23 cellular contexts compared by ENCODE assay signal in genomic region chr12:9642606-9643270, GRCh38. TPM values are rescaled to one million over a fixed set of nuclear protein-coding genes. Genes with fewer than 3 reads are reported as not detected.
DNase-seq lines count a peak whose midpoint lies in the region; ATAC-seq and TF ChIP-seq lines count a peak whose summit lies in the region.
"Had no signal": no experiment of that assay in that cellular context is flagged by ENCODE, and none has a peak within 500 bp of the region (broad histone marks: within the 10 kb centered on the region; RNA-seq: fewer than 3 reads in every experiment).

No MANE protein-coding gene starts in this region.

- TF ChIP-seq CTCF in right atrium auricular region (IDR thresholded peaks at IDR 0.05), result no peak

- peaks cover 56% of the 10 kb centered on the region for H3K4me1 Mint-ChIP-seq in activated T-cell treated with anti-CD3 and anti-CD28 coated beads, Interleukin-2, amount 50 U/mL, for 4 hours (ENCODE audit: low read depth)
- H3K4me1 Mint-ChIP-seq in activated T-helper 2 cell treated with anti-CD3 and anti-CD28 coated beads, Interferon-gamma antibody, Interleukin-2, Interleukin-4, amounts not matched to agents 10 μg/mL and 5 μg/mL and 100 μg/mL, durations not matched to agents 14 hours and 24 hours and 36 hours (ENCODE audit: low read depth), result peaks cover 48% of the 10 kb centered on the region
- peaks cover 51% of the 10 kb centered on the region for H3K4me1 Mint-ChIP-seq in stimulated activated effector memory CD8-positive, alpha-beta T cell treated with anti-CD3 and anti-CD28 coated beads, Interleukin-12 subunit alpha, Interleukin-12 subunit beta, amount 100 ng/mL, for 72 hours

- H3K27ac ChIP-seq in right atrium auricular region, result no peak overlapping the region
- H3K27ac ChIP-seq in right cardiac atrium (ENCODE audit: low read length), result no peak overlapping the region
- H3K27ac ChIP-seq: C4-2B, colonic mucosa, ovary, sigmoid colon, SJSA1 had no signal

- peaks cover 0 to 7% of the 10 kb centered on the region in 2 donors for H3K4me1 ChIP-seq in right atrium auricular region
- H3K4me1 ChIP-seq in right cardiac atrium (ENCODE audit: control insufficient read depth, insufficient read depth, low read length), result no peaks in the 10 kb centered on the region
- H3K4me1 ChIP-seq: colonic mucosa had no signal

- H3K27me3 ChIP-seq in right atrium auricular region (no peaks in the 10 kb centered on the region), right cardiac atrium (ENCODE audit: control insufficient read depth, insufficient read depth) (no peaks in the 10 kb centered on the region)
- H3K27me3 ChIP-seq: colonic mucosa, ovary, sigmoid colon, SJSA1 had no signal

- 88% methylated on average over 15 of the region's 15 CpGs for WGBS in right cardiac atrium

- H3K4me3 Mint-ChIP-seq in activated T-cell treated with anti-CD3 and anti-CD28 coated beads, Interleukin-2, amount 50 U/mL, for 4 hours, result peak overlapping the region; percentile 31
- no peak overlapping the region for H3K4me3 Mint-ChIP-seq in activated T-helper 2 cell treated with anti-CD3 and anti-CD28 coated beads, Interferon-gamma antibody, Interleukin-2, Interleukin-4, amounts not matched to agents 10 μg/mL and 5 μg/mL and 100 μg/mL, durations not matched to agents 14 hours and 24 hours and 36 hours (ENCODE audit: low read depth)
- H3K4me3 Mint-ChIP-seq in stimulated activated effector memory CD8-positive, alpha-beta T cell treated with anti-CD3 and anti-CD28 coated beads, Interleukin-12 subunit alpha, Interleukin-12 subunit beta, amount 100 ng/mL, for 72 hours, result peak overlapping the region; percentile 30
- H3K4me3 Mint-ChIP-seq: brain, WTC11 had no signal

- H3K9me3 Mint-ChIP-seq in activated T-cell treated with anti-CD3 and anti-CD28 coated beads, Interleukin-2, amount 50 U/mL, for 4 hours, result peaks cover 8% of the 10 kb centered on the region
- peaks cover 39% of the 10 kb centered on the region for H3K9me3 Mint-ChIP-seq in activated T-helper 2 cell treated with anti-CD3 and anti-CD28 coated beads, Interferon-gamma antibody, Interleukin-2, Interleukin-4, amounts not matched to agents 10 μg/mL and 5 μg/mL and 100 μg/mL, durations not matched to agents 14 hours and 24 hours and 36 hours
- peaks cover 6% of the 10 kb centered on the region for H3K9me3 Mint-ChIP-seq in stimulated activated effector memory CD8-positive, alpha-beta T cell treated with anti-CD3 and anti-CD28 coated beads, Interleukin-12 subunit alpha, Interleukin-12 subunit beta, amount 100 ng/mL, for 72 hours

- H3K36me3 ChIP-seq in right atrium auricular region, result no peaks in the 10 kb centered on the region
- H3K36me3 ChIP-seq: colonic mucosa, ovary, sigmoid colon, SJSA1 had no signal

- no peak for DNase-seq in activated T-cell treated with anti-CD3 and anti-CD28 coated beads, Interleukin-2, amount 50 U/mL, for 4 hours
- no peak for DNase-seq in activated T-cell treated with anti-CD3 and anti-CD28 coated beads, Interleukin-2, amount 50 U/mL, for 1 hour
- no peak for DNase-seq in activated T-helper 2 cell treated with anti-CD3 and anti-CD28 coated beads, Interferon-gamma antibody, Interleukin-2, Interleukin-4, amounts not matched to agents 10 μg/mL and 5 μg/mL and 100 μg/mL, durations not matched to agents 14 hours and 24 hours and 36 hours (ENCODE audit: low spot score)
- no peak for DNase-seq in stimulated activated effector memory CD8-positive, alpha-beta T cell treated with anti-CD3 and anti-CD28 coated beads, Interleukin-12 subunit alpha, Interleukin-12 subunit beta, amount 100 ng/mL, for 72 hours (ENCODE audit: low spot score in 2 of 2)
- DNase-seq in right atrium auricular region (ENCODE audit: low spot score) (no peak), NCI-H524 (lab: John Stamatoyannopoulos, UW) (no peak), right cardiac atrium (no peak)
- DNase-seq: colonic mucosa, DMS153, GOT3, Kasumi-1, mammary epithelial cell, NCI-H1092, NCI-H2029, NCI-H345, ovary, sigmoid colon had no signal

- intact Hi-C loops in activated T-helper 2 cell treated with anti-CD3 and anti-CD28 coated beads, Interferon-gamma antibody, Interleukin-2, Interleukin-4, amounts not matched to agents 10 μg/mL and 5 μg/mL and 100 μg/mL, durations not matched to agents 14 hours and 24 hours and 36 hours (cut with micrococcal nuclease), result no loop called here
- intact Hi-C loops in right cardiac atrium (cut with DNase I), result loop anchor here in 1 of 4 donors (10.0 kb wide), 1 partner anchor 62 kb away; no protein-coding TSS in a partner anchor

- H3K4me3 ChIP-seq in right atrium auricular region (no peak overlapping the region), right cardiac atrium (ENCODE audit: low read length) (no peak overlapping the region)
- H3K4me3 ChIP-seq: colonic mucosa, ovary, sigmoid colon, SJSA1 had no signal

- H3K27ac Mint-ChIP-seq in activated T-helper 2 cell treated with anti-CD3 and anti-CD28 coated beads, Interferon-gamma antibody, Interleukin-2, Interleukin-4, amounts not matched to agents 10 μg/mL and 5 μg/mL and 100 μg/mL, durations not matched to agents 14 hours and 24 hours and 36 hours, result peak overlapping the region; percentile 73
- peak overlapping the region; percentile 32 for H3K27ac Mint-ChIP-seq in stimulated activated effector memory CD8-positive, alpha-beta T cell treated with anti-CD3 and anti-CD28 coated beads, Interleukin-12 subunit alpha, Interleukin-12 subunit beta, amount 100 ng/mL, for 72 hours
- H3K27ac Mint-ChIP-seq: brain, WTC11 had no signal

- peaks cover 5% of the 10 kb centered on the region for H3K36me3 Mint-ChIP-seq in activated T-cell treated with anti-CD3 and anti-CD28 coated beads, Interleukin-2, amount 50 U/mL, for 4 hours (ENCODE audit: insufficient read depth)
- peaks cover 42% of the 10 kb centered on the region for H3K36me3 Mint-ChIP-seq in activated T-helper 2 cell treated with anti-CD3 and anti-CD28 coated beads, Interferon-gamma antibody, Interleukin-2, Interleukin-4, amounts not matched to agents 10 μg/mL and 5 μg/mL and 100 μg/mL, durations not matched to agents 14 hours and 24 hours and 36 hours (ENCODE audit: low read depth)
- peaks cover 20% of the 10 kb centered on the region for H3K36me3 Mint-ChIP-seq in stimulated activated effector memory CD8-positive, alpha-beta T cell treated with anti-CD3 and anti-CD28 coated beads, Interleukin-12 subunit alpha, Interleukin-12 subunit beta, amount 100 ng/mL, for 72 hours
- H3K36me3 Mint-ChIP-seq: brain had no signal

- H3K27me3 Mint-ChIP-seq in activated T-cell treated with anti-CD3 and anti-CD28 coated beads, Interleukin-2, amount 50 U/mL, for 4 hours (ENCODE audit: low read depth), result no peaks in the 10 kb centered on the region
- no peaks in the 10 kb centered on the region for H3K27me3 Mint-ChIP-seq in activated T-helper 2 cell treated with anti-CD3 and anti-CD28 coated beads, Interferon-gamma antibody, Interleukin-2, Interleukin-4, amounts not matched to agents 10 μg/mL and 5 μg/mL and 100 μg/mL, durations not matched to agents 14 hours and 24 hours and 36 hours (ENCODE audit: low read depth)
- H3K27me3 Mint-ChIP-seq: brain had no signal

- ATAC-seq in activated T-cell treated with anti-CD3 and anti-CD28 coated beads, Interleukin-2, amount 50 U/mL, for 4 hours, result no peak
- peak; percentile 32 for ATAC-seq in HG03442 (IDR thresholded peaks at IDR 0.05; ENCODE audit: unreplicated experiment)
- ATAC-seq in stimulated activated effector memory CD8-positive, alpha-beta T cell treated with anti-CD3 and anti-CD28 coated beads, Interleukin-12 subunit alpha, Interleukin-12 subunit beta, amount 100 ng/mL, for 72 hours, result peak; percentile 38
- no peak for ATAC-seq in right cardiac atrium
- ATAC-seq: Panc1, WTC11 had no signal

- H3K9me3 ChIP-seq in right atrium auricular region (no peaks in the 10 kb centered on the region), right cardiac atrium (ENCODE audit: control insufficient read depth, low read length) (no peaks in the 10 kb centered on the region)
- H3K9me3 ChIP-seq: colonic mucosa, ovary, sigmoid colon, SJSA1 had no signal

RNA-seq across cellular contexts. Expression of gene CLEC2D, which starts 26.8 kb away (rescaled TPM):
- 100 to 1,000 TPM; 278 to 321 (median 282) TPM for total RNA-seq in activated T-cell treated with anti-CD3 and anti-CD28 coated beads, Interleukin-2, amount 50 U/mL, for 4 hours
- 350 and 351 TPM in 2 replicates for total RNA-seq in activated T-helper 2 cell treated with anti-CD3 and anti-CD28 coated beads, Interferon-gamma antibody, Interleukin-2, Interleukin-4, amounts not matched to agents 10 μg/mL and 5 μg/mL and 100 μg/mL, durations not matched to agents 14 hours and 24 hours and 36 hours
- 1 to 10 TPM; 6.5 to 6.9 TPM for total RNA-seq in right atrium auricular region
- total RNA-seq in right cardiac atrium, result 10 to 100 TPM in 3 of 4 donors, 1 to 10 TPM in 1; 9.6 to 17.8 (median 12.9) TPM
- polyA plus RNA-seq in right cardiac atrium, result 3.1 TPM

RNA-seq across cellular contexts. Expression of gene KLRB1, which starts 35.0 kb away (rescaled TPM):
- 1 to 10 TPM in 2 of 3 donors, under 1 TPM in 1; 0.56 to 2.2 (median 1.1) TPM for total RNA-seq in activated T-cell treated with anti-CD3 and anti-CD28 coated beads, Interleukin-2, amount 50 U/mL, for 4 hours
- 0.32 TPM in 1 of 2 replicates, not detected in the other for total RNA-seq in activated T-helper 2 cell treated with anti-CD3 and anti-CD28 coated beads, Interferon-gamma antibody, Interleukin-2, Interleukin-4, amounts not matched to agents 10 μg/mL and 5 μg/mL and 100 μg/mL, durations not matched to agents 14 hours and 24 hours and 36 hours
- total RNA-seq in right atrium auricular region (under 1 TPM in 1 of 2 donors, not detected in 1; 0.75 TPM), right cardiac atrium (under 1 TPM in 3 of 4 donors, not detected in 1; 0.37 to 0.46 (median 0.38) TPM)
- polyA plus RNA-seq in right cardiac atrium, result 0.18 TPM
- total RNA-seq: mammary epithelial cell, SJSA1, WTC11 had no signal
- polyA plus RNA-seq: mammary epithelial cell had no signal

Comparison
In these comparisons a context has a peak if more than half of its experiments do, and no peak if none do; other contexts are left out.
1. ATAC-seq: peak in HG03442 (single experiment) and stimulated activated effector memory CD8-positive, alpha-beta T cell treated with anti-CD3 and anti-CD28 coated beads, Interleukin-12 subunit alpha, Interleukin-12 subunit beta, amount 100 ng/mL, for 72 hours (single experiment); none in activated T-cell treated with anti-CD3 and anti-CD28 coated beads, Interleukin-2, amount 50 U/mL, for 4 hours (0 of 2) and right cardiac atrium (0 of 2).
2. RNA of gene CLEC2D, which starts 26.8 kb away (total RNA-seq): 350 to 351 TPM in activated T-helper 2 cell treated with anti-CD3 and anti-CD28 coated beads, Interferon-gamma antibody, Interleukin-2, Interleukin-4, amounts not matched to agents 10 μg/mL and 5 μg/mL and 100 μg/mL, durations not matched to agents 14 hours and 24 hours and 36 hours and 278 to 321 TPM in activated T-cell treated with anti-CD3 and anti-CD28 coated beads, Interleukin-2, amount 50 U/mL, for 4 hours; 9.6 to 17.8 TPM in right cardiac atrium and 6.5 to 6.9 TPM in right atrium auricular region; every median in the first group is over 10 times any median in the second.